ENCODE assay signal across 21 cellular contexts in genomic region chr21:38243732-38244406, GRCh38. TPM values are rescaled to one million over a fixed set of nuclear protein-coding genes. Genes with fewer than 3 reads are reported as not detected.
DNase-seq lines count a peak whose midpoint lies in the region; ATAC-seq and TF ChIP-seq lines count a peak whose summit lies in the region.
"Had no signal": no experiment of that assay in that cellular context is flagged by ENCODE, and none has a peak within 500 bp of the region (broad histone marks: within the 10 kb centered on the region; RNA-seq: fewer than 3 reads in every experiment).

No MANE protein-coding gene starts in this region.

- no peak overlapping the region for H3K9ac ChIP-seq in H9 (ENCODE audit: extremely low read depth, insufficient read length, low read length)

- H2AK5ac ChIP-seq in H9 (ENCODE audit: insufficient read length, low read length) = no peak overlapping the region

- H3K4me3 Mint-ChIP-seq in natural killer cell = no peak overlapping the region
- no peak overlapping the region for H3K4me3 Mint-ChIP-seq in natural killer cell treated with Interleukin-12 subunit alpha and Interleukin-12 subunit beta and Interleukin-15 and Interleukin-18, amount 100 ng/mL, for 72 hours
- H3K4me3 Mint-ChIP-seq in central memory CD8-positive, alpha-beta T cell = no peak overlapping the region
- H3K4me3 Mint-ChIP-seq in H9 = no peak overlapping the region
- H3K4me3 Mint-ChIP-seq: brain, mesothelial cell of epicardium had no signal

- ATAC-seq in natural killer cell = no peak
- no peak for ATAC-seq in natural killer cell treated with Interleukin-12 subunit alpha and Interleukin-12 subunit beta and Interleukin-15 and Interleukin-18, amount 100 ng/mL, for 72 hours
- ATAC-seq in RWPE2 (ENCODE audit: low read depth) = no peak
- no peak for ATAC-seq in central memory CD8-positive, alpha-beta T cell (replicated peaks; ENCODE audit: extremely low read depth, poor library complexity, severe bottlenecking)
- ATAC-seq in GM19035 (IDR thresholded peaks at IDR 0.05; ENCODE audit: unreplicated experiment) = no peak

- H3K4ac ChIP-seq in H9 (ENCODE audit: low read depth, low read length) = no peak overlapping the region

- H3K27ac ChIP-seq in RWPE2 (ENCODE audit: poor library complexity, severe bottlenecking) (peak overlapping the region; percentile 99), H9 (ENCODE audit: insufficient read length, low read depth, low read length) (no peak overlapping the region)
- H3K27ac ChIP-seq: dorsolateral prefrontal cortex, ovary, vagina had no signal

- H2BK120ac ChIP-seq in H9 (ENCODE audit: low read depth, low read length, poor library complexity, severe bottlenecking) = no peak overlapping the region

- H3K9me3 ChIP-seq in RWPE2 (ENCODE audit: severe bottlenecking) = no peaks in the 10 kb centered on the region
- no peaks in the 10 kb centered on the region for H3K9me3 ChIP-seq in H9 (ENCODE audit: control insufficient read depth, low read depth, low read length)
- H3K9me3 ChIP-seq: ovary, vagina had no signal

- no peak overlapping the region for H3K14ac ChIP-seq in H9 (ENCODE audit: insufficient read depth, low read length)

- no peak overlapping the region for H4K8ac ChIP-seq in H9 (replicated peaks; ENCODE audit: insufficient read length, low read depth, low read length)

- H2BK12ac ChIP-seq in H9 (ENCODE audit: insufficient read length, low read depth, low read length) = no peak overlapping the region

- H3K27ac Mint-ChIP-seq in natural killer cell (peak overlapping the region; percentile 87 to 91), H9 (no peak overlapping the region)
- H3K27ac Mint-ChIP-seq in natural killer cell treated with Interleukin-12 subunit alpha and Interleukin-12 subunit beta and Interleukin-15 and Interleukin-18, amount 100 ng/mL, for 72 hours = peak overlapping the region in 1 of 2 donors; percentile 92
- peak overlapping the region; percentile 39 for H3K27ac Mint-ChIP-seq in central memory CD8-positive, alpha-beta T cell (ENCODE audit: low read depth)
- H3K27ac Mint-ChIP-seq: brain, mesothelial cell of epicardium had no signal

- no peak overlapping the region for H2BK20ac ChIP-seq in H9 (ENCODE audit: low read depth, low read length, poor library complexity, severe bottlenecking)

- no peak overlapping the region for H4K91ac ChIP-seq in H9 (ENCODE audit: insufficient read length, low read depth, low read length)

- no CpG with 5 or more reads among the region's 7 CpGs for WGBS in H9 (ENCODE audit: extremely low coverage, insufficient read length, low lambda C conversion rate)

- H3K4me1 Mint-ChIP-seq in natural killer cell = peaks cover 25 to 27% of the 10 kb centered on the region in 2 donors
- peaks cover 19 to 23% of the 10 kb centered on the region in 2 donors for H3K4me1 Mint-ChIP-seq in natural killer cell treated with Interleukin-12 subunit alpha and Interleukin-12 subunit beta and Interleukin-15 and Interleukin-18, amount 100 ng/mL, for 72 hours (ENCODE audit: low read depth in 2 of 2)
- H3K4me1 Mint-ChIP-seq in central memory CD8-positive, alpha-beta T cell = peaks cover 10% of the 10 kb centered on the region
- H3K4me1 Mint-ChIP-seq in H9 = no peaks in the 10 kb centered on the region
- H3K4me1 Mint-ChIP-seq: brain had no signal

- H3T11ph ChIP-seq in H9 (ENCODE audit: low read length) = no peak overlapping the region

- H3K9me3 Mint-ChIP-seq in natural killer cell (peaks cover 4 to 7% of the 10 kb centered on the region in 2 donors), H9 (peaks cover 0 to 4% of the 10 kb centered on the region in 2 experiments; a peak in 2 of 5 replicates)
- H3K9me3 Mint-ChIP-seq in natural killer cell treated with Interleukin-12 subunit alpha and Interleukin-12 subunit beta and Interleukin-15 and Interleukin-18, amount 100 ng/mL, for 72 hours = peaks cover 10% of the 10 kb centered on the region
- H3K9me3 Mint-ChIP-seq in central memory CD8-positive, alpha-beta T cell = no peaks in the 10 kb centered on the region
- H3K9me3 Mint-ChIP-seq: mesothelial cell of epicardium had no signal

- H3K4me1 ChIP-seq in RWPE2 (ENCODE audit: insufficient read depth, poor library complexity, severe bottlenecking) (peaks cover 33% of the 10 kb centered on the region), H9 (ENCODE audit: insufficient read depth, low read length) (no peaks in the 10 kb centered on the region)
- H3K4me1 ChIP-seq: vagina had no signal

- intact Hi-C loops in natural killer cell (cut with micrococcal nuclease) = no loop called here

- no peaks in the 10 kb centered on the region for H3K79me1 ChIP-seq in H9 (ENCODE audit: insufficient read depth, low read depth, low read length, poor library complexity, severe bottlenecking)

- no peak overlapping the region for H2BK5ac ChIP-seq in H9 (ENCODE audit: insufficient read length, low read length)

- no peak overlapping the region for H3K4me2 ChIP-seq in H9 (ENCODE audit: insufficient read depth, insufficient read length, low read length)

- H3K79me2 ChIP-seq in H9 (ENCODE audit: insufficient read depth, low read length) = no peaks in the 10 kb centered on the region

- no peak overlapping the region for H3K4me3 ChIP-seq in RWPE2 (ENCODE audit: severe bottlenecking)
- H3K4me3 ChIP-seq: dorsolateral prefrontal cortex, ovary, vagina had no signal

- no peak overlapping the region for H4K5ac ChIP-seq in H9 (ENCODE audit: insufficient read length, low read depth, low read length)

- H3K36me3 ChIP-seq in RWPE2 (ENCODE audit: low read depth) = no peaks in the 10 kb centered on the region; the same call in 1 of the 2 replicates
- H3K36me3 ChIP-seq: ovary, vagina had no signal

- no peaks in the 10 kb centered on the region for H3K36me3 Mint-ChIP-seq in natural killer cell
- no peaks in the 10 kb centered on the region for H3K36me3 Mint-ChIP-seq in natural killer cell treated with Interleukin-12 subunit alpha and Interleukin-12 subunit beta and Interleukin-15 and Interleukin-18, amount 100 ng/mL, for 72 hours
- H3K36me3 Mint-ChIP-seq in central memory CD8-positive, alpha-beta T cell (ENCODE audit: insufficient read depth) = no peaks in the 10 kb centered on the region
- H3K36me3 Mint-ChIP-seq in H9 (ENCODE audit: insufficient read depth in 1 of 3, low read depth in 3 of 3) = no peaks in the 10 kb centered on the region
- H3K36me3 Mint-ChIP-seq: brain, mesothelial cell of epicardium had no signal

- H3K27me3 Mint-ChIP-seq in natural killer cell (ENCODE audit: low read depth in 2 of 2) (peaks cover 12 to 15% of the 10 kb centered on the region in 2 donors), H9 (ENCODE audit: low read depth) (no peaks in the 10 kb centered on the region)
- peaks cover 17 to 22% of the 10 kb centered on the region in 2 donors for H3K27me3 Mint-ChIP-seq in natural killer cell treated with Interleukin-12 subunit alpha and Interleukin-12 subunit beta and Interleukin-15 and Interleukin-18, amount 100 ng/mL, for 72 hours
- H3K27me3 Mint-ChIP-seq in central memory CD8-positive, alpha-beta T cell = peaks cover 20% of the 10 kb centered on the region

- H3K56ac ChIP-seq in H9 (ENCODE audit: insufficient read length, low read depth, low read length) = no peak overlapping the region

- H2AFZ ChIP-seq in H9 (ENCODE audit: low read length) = no peak overlapping the region

- no peak overlapping the region for H3K18ac ChIP-seq in H9 (ENCODE audit: insufficient read length, low read depth, low read length)

- no peak for DNase-seq in natural killer cell
- no peak for DNase-seq in natural killer cell treated with Interleukin-12 subunit alpha and Interleukin-12 subunit beta and Interleukin-15 and Interleukin-18, amount 100 ng/mL, for 72 hours (ENCODE audit: low spot score)
- no peak for DNase-seq in RWPE2 (ENCODE audit: low spot score)
- DNase-seq in central memory CD8-positive, alpha-beta T cell (ENCODE audit: low spot score in 2 of 2) = no peak
- no peak for DNase-seq in epidermal melanocyte (ENCODE audit: insufficient read length, low spot score)
- DNase-seq in H9 = no peak
- no peak for DNase-seq in medulla oblongata (ENCODE audit: extremely low spot score)
- DNase-seq: activated CD4-positive, CD25-positive, alpha-beta regulatory T cell treated with anti-CD3 and anti-CD28 coated beads, Interleukin-2, amount 50 U/mL, for 72 hours; dorsolateral prefrontal cortex; KBM-7; kidney glomerular epithelial cell; NCI-H1105 treated with DMSO at 0.1 percent for 48 hours; NCI-H2171; ovary; RPMI8226; stimulated activated naive CD4-positive, alpha-beta T cell treated with Interleukin-2 at 50 U/mL for 16 hours; T-helper 1 cell had no signal

- H4K20me1 ChIP-seq in H9 (ENCODE audit: control insufficient read depth, insufficient read depth, insufficient read length) = no peaks in the 10 kb centered on the region

- no peaks in the 10 kb centered on the region for H3K27me3 ChIP-seq in RWPE2 (ENCODE audit: insufficient read depth, poor library complexity, severe bottlenecking)
- H3K27me3 ChIP-seq in H9 (ENCODE audit: insufficient read depth, low read length) = no peaks in the 10 kb centered on the region
- H3K27me3 ChIP-seq: ovary, vagina had no signal

- H2BK15ac ChIP-seq in H9 (ENCODE audit: low read depth, low read length) = no peak overlapping the region; the same call in 1 of the 2 replicates

- no peak for TF ChIP-seq CTCF in natural killer cell (IDR thresholded peaks at IDR 0.05)
- no peak for TF ChIP-seq CTCF in RWPE2 (IDR thresholded peaks at IDR 0.05; ENCODE audit: poor library complexity, severe bottlenecking)
- no peak for TF ChIP-seq CTCF in H9 (conservative IDR thresholded peaks at IDR 0.05)

- H3K23me2 ChIP-seq in H9 (ENCODE audit: insufficient read length, low read depth, low read length, poor library complexity, severe bottlenecking) = no peaks in the 10 kb centered on the region

- no peak overlapping the region for H3K23ac ChIP-seq in H9 (ENCODE audit: insufficient read length, low read depth, low read length)

RNA-seq across cellular contexts. Expression of gene KCNJ15, which starts 12.9 kb away (rescaled TPM):
- total RNA-seq in natural killer cell (1 to 10 TPM in 1 of 3 donors, not detected in 2; 1.9 TPM), H9 (2021) (not detected in 2 replicates)
- total RNA-seq in natural killer cell treated with Interleukin-12 subunit alpha and Interleukin-12 subunit beta and Interleukin-15 and Interleukin-18, amount 100 ng/mL, for 72 hours = not detected

Comparison
In these comparisons a context has a peak if more than half of its experiments do, and no peak if none do; other contexts are left out.
1. H3K27ac Mint-ChIP-seq: peak in natural killer cell (2 of 2) and central memory CD8-positive, alpha-beta T cell (single experiment); none in H9 (0 of 3).